30 cellular contexts compared by ENCODE assay signal in the genomic region with DNA sequence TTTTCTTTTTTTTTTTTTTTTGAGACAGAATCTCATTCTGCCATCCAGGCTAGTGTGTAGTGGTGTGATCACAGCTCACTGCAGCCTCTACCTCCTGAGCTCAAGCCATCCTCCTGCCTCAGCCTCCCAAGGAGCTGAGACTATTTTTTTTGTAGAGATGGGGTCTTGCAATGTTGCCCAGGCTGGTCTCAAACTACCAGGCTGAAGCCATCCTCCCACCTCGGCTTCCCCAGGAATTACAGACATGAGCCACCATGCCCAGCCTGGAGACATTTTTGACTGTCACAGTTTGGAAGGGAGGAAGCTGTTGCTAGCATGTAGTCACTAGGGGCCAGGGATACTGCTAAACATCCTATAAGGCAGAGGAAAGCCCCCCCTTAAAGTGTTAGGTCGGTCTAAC. TPM values are rescaled to one million over a fixed set of nuclear protein-coding genes. Genes with fewer than 3 reads are reported as not detected.
"Had no signal": no experiment of that assay in that cellular context is flagged by ENCODE, and none has a peak within 500 bp of the region (broad histone marks: within the 10 kb centered on the region; RNA-seq: fewer than 3 reads in every experiment).

No MANE protein-coding gene starts in this region.

- H3K4me1 Mint-ChIP-seq: stimulated activated effector memory CD8-positive, alpha-beta T cell treated with anti-CD3 and anti-CD28 coated beads, Interleukin-12 subunit alpha, Interleukin-12 subunit beta, amount 100 ng/mL, for 72 hours; stimulated activated memory B cell treated with anti-CD40 and anti-IgM and Interleukin-4, amounts not matched to agents 10 μg/mL and 1 μg/mL and 100 μg/mL, for 72 hours; stimulated activated naive B cell treated with anti-CD40 and anti-IgM and Interleukin-4, amounts not matched to agents 10 μg/mL and 1 μg/mL and 100 μg/mL, for 72 hours; stimulated activated naive CD8-positive, alpha-beta T cell treated with anti-CD3 and anti-CD28 coated beads, Interleukin-15, amount 100 ng/mL, for 72 hours had no signal

- H3K4me3 Mint-ChIP-seq: stimulated activated effector memory CD8-positive, alpha-beta T cell treated with anti-CD3 and anti-CD28 coated beads, Interleukin-12 subunit alpha, Interleukin-12 subunit beta, amount 100 ng/mL, for 72 hours; stimulated activated memory B cell treated with anti-CD40 and anti-IgM and Interleukin-4, amounts not matched to agents 10 μg/mL and 1 μg/mL and 100 μg/mL, for 72 hours; stimulated activated naive B cell treated with anti-CD40 and anti-IgM and Interleukin-4, amounts not matched to agents 10 μg/mL and 1 μg/mL and 100 μg/mL, for 72 hours; stimulated activated naive CD8-positive, alpha-beta T cell treated with anti-CD3 and anti-CD28 coated beads, Interleukin-15, amount 100 ng/mL, for 72 hours; stimulated activated naive CD8-positive, alpha-beta T cell treated with anti-CD3 and anti-CD28 coated beads, Interleukin-15, Interleukin-2, amounts not matched to agents 100 ng/mL and 50 ng/mL, for 24 hours; type B pancreatic cell had no signal

- H3K36me3 Mint-ChIP-seq: stimulated activated effector memory CD8-positive, alpha-beta T cell treated with anti-CD3 and anti-CD28 coated beads, Interleukin-12 subunit alpha, Interleukin-12 subunit beta, amount 100 ng/mL, for 72 hours; stimulated activated memory B cell treated with anti-CD40 and anti-IgM and Interleukin-4, amounts not matched to agents 10 μg/mL and 1 μg/mL and 100 μg/mL, for 72 hours; stimulated activated naive B cell treated with anti-CD40 and anti-IgM and Interleukin-4, amounts not matched to agents 10 μg/mL and 1 μg/mL and 100 μg/mL, for 72 hours; type B pancreatic cell had no signal

- H3K27ac ChIP-seq: stomach, suprapubic skin, testis, thoracic aorta, thyroid gland, tibial artery, tibial nerve, transverse colon, upper lobe of left lung, upper lobe of right lung, uterus, vagina had no signal

- ATAC-seq: stimulated activated effector memory CD8-positive, alpha-beta T cell treated with anti-CD3 and anti-CD28 coated beads, Interleukin-12 subunit alpha, Interleukin-12 subunit beta, amount 100 ng/mL, for 72 hours; stimulated activated memory B cell treated with anti-CD40 and anti-IgM and Interleukin-4, amounts not matched to agents 10 μg/mL and 1 μg/mL and 100 μg/mL, for 72 hours; stimulated activated naive B cell treated with anti-CD40 and anti-IgM and Interleukin-4, amounts not matched to agents 10 μg/mL and 1 μg/mL and 100 μg/mL, for 72 hours; stimulated activated naive CD8-positive, alpha-beta T cell treated with anti-CD3 and anti-CD28 coated beads, Interleukin-15, amount 100 ng/mL, for 72 hours; stimulated activated naive CD8-positive, alpha-beta T cell treated with anti-CD3 and anti-CD28 coated beads, Interleukin-15, Interleukin-2, amounts not matched to agents 100 U/mL and 50 U/mL, for 24 hours; upper lobe of right lung had no signal

- DNase-seq: stimulated activated CD4-positive, alpha-beta T cell treated with anti-CD3 and anti-CD28 coated beads, Interleukin-2, amount 100 ng/mL, for 48 hours; stimulated activated CD4-positive, alpha-beta T cell treated with anti-CD3 and anti-CD28 coated beads, Interleukin-4, amount 100 ng/mL, for 1 hour; stimulated activated CD4-positive, alpha-beta T cell treated with anti-CD3 and anti-CD28 coated beads, Interleukin-4, amount 100 ng/mL, for 24 hours; stimulated activated CD4-positive, alpha-beta T cell treated with anti-CD3 and anti-CD28 coated beads, Interleukin-4, amount 100 ng/mL, for 4 hours; stimulated activated CD8-positive, alpha-beta memory T cell treated with anti-CD3 and anti-CD28 coated beads, Interleukin-4, amount 100 ng/mL, for 48 hours; stimulated activated naive B cell treated with anti-CD40 and anti-IgM and Interleukin-4, amounts not matched to agents 10 μg/mL and 1 μg/mL and 100 μg/mL, for 72 hours; stimulated activated naive CD4-positive, alpha-beta T cell; stimulated activated naive CD4-positive, alpha-beta T cell treated with Interleukin-2 at 50 U/mL for 16 hours; stimulated activated naive CD8-positive, alpha-beta T cell treated with anti-CD3 and anti-CD28 coated beads, Interleukin-15, amount 100 ng/mL, for 72 hours; stimulated activated naive CD8-positive, alpha-beta T cell treated with anti-CD3 and anti-CD28 coated beads, Interleukin-15, Interleukin-2, amounts not matched to agents 100 U/mL and 50 U/mL, for 24 hours; stomach; testis; thyroid gland; transverse colon; trophoblast cell; upper lobe of left lung; upper lobe of right lung; uterus had no signal

- H3K36me3 ChIP-seq: stomach, suprapubic skin, thoracic aorta, thyroid gland, tibial artery, tibial nerve, transverse colon, upper lobe of left lung, upper lobe of right lung, uterus, vagina had no signal

- H3K9me3 Mint-ChIP-seq: stimulated activated effector memory CD8-positive, alpha-beta T cell treated with anti-CD3 and anti-CD28 coated beads, Interleukin-12 subunit alpha, Interleukin-12 subunit beta, amount 100 ng/mL, for 72 hours; stimulated activated naive B cell treated with anti-CD40 and anti-IgM and Interleukin-4, amounts not matched to agents 10 μg/mL and 1 μg/mL and 100 μg/mL, for 72 hours; stimulated activated naive CD8-positive, alpha-beta T cell treated with anti-CD3 and anti-CD28 coated beads, Interleukin-15, amount 100 ng/mL, for 72 hours; stimulated activated naive CD8-positive, alpha-beta T cell treated with anti-CD3 and anti-CD28 coated beads, Interleukin-15, Interleukin-2, amounts not matched to agents 100 ng/mL and 50 ng/mL, for 24 hours; type B pancreatic cell had no signal

- H3K9me3 ChIP-seq: stomach, suprapubic skin, testis, thoracic aorta, thyroid gland, tibial artery, tibial nerve, transverse colon, upper lobe of left lung, upper lobe of right lung, uterus, vagina had no signal

- H3K27ac Mint-ChIP-seq: stimulated activated effector memory CD8-positive, alpha-beta T cell treated with anti-CD3 and anti-CD28 coated beads, Interleukin-12 subunit alpha, Interleukin-12 subunit beta, amount 100 ng/mL, for 72 hours; stimulated activated memory B cell treated with anti-CD40 and anti-IgM and Interleukin-4, amounts not matched to agents 10 μg/mL and 1 μg/mL and 100 μg/mL, for 72 hours; stimulated activated naive B cell treated with anti-CD40 and anti-IgM and Interleukin-4, amounts not matched to agents 10 μg/mL and 1 μg/mL and 100 μg/mL, for 72 hours; stimulated activated naive CD8-positive, alpha-beta T cell treated with anti-CD3 and anti-CD28 coated beads, Interleukin-15, Interleukin-2, amounts not matched to agents 100 ng/mL and 50 ng/mL, for 24 hours; type B pancreatic cell had no signal

- H3K4me1 ChIP-seq: stomach, suprapubic skin, tibial artery, tibial nerve, upper lobe of right lung, uterus, vagina had no signal

- H3K4me3 ChIP-seq: stomach, suprapubic skin, testis, thoracic aorta, thyroid gland, tibial artery, tibial nerve, transverse colon, upper lobe of left lung, upper lobe of right lung, uterus, vagina had no signal

RNA-seq across cellular contexts. Expression of a gene that starts 23.9 kb away (rescaled TPM):
- total RNA-seq: stomach, suprapubic skin, thoracic aorta, thyroid gland, tibial nerve, transverse colon, upper lobe of right lung, ureter, urinary bladder, uterus, vagina had no signal

RNA-seq across cellular contexts. Expression of a gene that starts 33.9 kb away (rescaled TPM):
- total RNA-seq: stomach, subcutaneous adipose tissue, suprapubic skin, thoracic aorta, thyroid gland, tibial nerve, transverse colon, upper lobe of right lung, ureter, uterus, vagina had no signal
